ENCODE assay signal across 8 cellular contexts in the genomic region with DNA sequence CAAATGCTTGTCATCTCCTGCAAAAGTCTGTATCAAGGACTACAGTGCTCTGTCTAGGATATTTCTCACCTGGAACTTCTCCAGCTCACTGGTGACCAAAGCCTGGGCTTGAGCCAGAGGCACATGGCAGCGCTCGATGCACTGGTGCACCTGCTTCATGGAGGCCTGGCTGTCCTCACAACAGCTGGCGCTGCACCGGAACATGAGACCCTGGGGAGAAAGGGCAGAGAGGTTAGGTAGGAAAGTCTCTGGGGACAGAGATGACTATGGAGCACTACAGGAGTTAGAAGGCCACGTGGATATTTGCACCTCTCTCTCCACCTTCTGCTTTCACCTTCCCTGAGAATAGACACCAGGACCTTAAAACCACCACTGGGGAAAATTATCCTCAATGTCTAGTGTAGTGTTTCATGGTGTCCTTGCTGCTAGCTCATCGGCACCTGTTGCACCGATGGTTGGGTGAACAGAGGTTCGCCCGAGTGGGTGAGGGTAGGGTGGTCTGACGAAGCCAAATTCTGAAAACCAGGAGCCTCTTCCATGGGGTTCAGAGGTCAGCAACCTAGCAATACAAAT. TPM values are rescaled to one million over a fixed set of nuclear protein-coding genes. Genes with fewer than 3 reads are reported as not detected.
DNase-seq lines count a peak whose midpoint lies in the region; ATAC-seq and TF ChIP-seq lines count a peak whose summit lies in the region.

No MANE protein-coding gene starts in this region.

- no peaks in the 10 kb centered on the region for H3K27me3 Mint-ChIP-seq in T-cell
- H3K27me3 Mint-ChIP-seq in glutamatergic neuron (ENCODE audit: unreplicated experiment) = peaks cover 2% of the 10 kb centered on the region

- CTCF ChIA-PET in T-cell (lab: Charles Lee) = interaction anchor here in 1 of 2 donors (1.3 to 5.4 kb wide), 3 partner anchors 8 to 387 kb away, joined by 4 to 58 read pairs (median 18); a partner anchor contains a TSS

- peak overlapping the region; percentile 85 to 93 (median 88) for H3K4me3 Mint-ChIP-seq in T-cell
- H3K4me3 Mint-ChIP-seq in glutamatergic neuron (ENCODE audit: unreplicated experiment) = peak overlapping the region; percentile 91
- peak overlapping the region; percentile 84 for H3K4me3 Mint-ChIP-seq in stimulated activated effector memory CD8-positive, alpha-beta T cell treated with anti-CD3 and anti-CD28 coated beads, Interleukin-12 subunit alpha, Interleukin-12 subunit beta, amount 100 ng/mL, for 72 hours

- H3K9me3 Mint-ChIP-seq in T-cell (no peaks in the 10 kb centered on the region), glutamatergic neuron (ENCODE audit: unreplicated experiment) (peaks cover 4% of the 10 kb centered on the region)
- no peaks in the 10 kb centered on the region for H3K9me3 Mint-ChIP-seq in stimulated activated effector memory CD8-positive, alpha-beta T cell treated with anti-CD3 and anti-CD28 coated beads, Interleukin-12 subunit alpha, Interleukin-12 subunit beta, amount 100 ng/mL, for 72 hours

- DNase-seq in NCI-H2196 (lab: John Stamatoyannopoulos, UW; ENCODE audit: unreplicated experiment) (peak; percentile 3), NCI-H2196 treated with DMSO at 0.1 percent for 48 hours (lab: John Stamatoyannopoulos, UW; ENCODE audit: unreplicated experiment) (no peak), T-cell (peak in 1 of 34 experiments; percentile 3), glutamatergic neuron (no peak)
- DNase-seq in stimulated activated effector memory CD8-positive, alpha-beta T cell treated with anti-CD3 and anti-CD28 coated beads, Interleukin-12 subunit alpha, Interleukin-12 subunit beta, amount 100 ng/mL, for 72 hours (ENCODE audit: low spot score in 2 of 2) = no peak

- peak overlapping the region; percentile 91 to 93 for H3K27ac Mint-ChIP-seq in T-cell
- peak overlapping the region; percentile 62 for H3K27ac Mint-ChIP-seq in glutamatergic neuron (ENCODE audit: unreplicated experiment)
- peak overlapping the region; percentile 87 for H3K27ac Mint-ChIP-seq in stimulated activated effector memory CD8-positive, alpha-beta T cell treated with anti-CD3 and anti-CD28 coated beads, Interleukin-12 subunit alpha, Interleukin-12 subunit beta, amount 100 ng/mL, for 72 hours

- ATAC-seq in T-cell (replicated peaks in 1 of 4) (no peak), HG02852 (IDR thresholded peaks at IDR 0.05; ENCODE audit: unreplicated experiment) (no peak), HG03354 (IDR thresholded peaks at IDR 0.05; ENCODE audit: poor library complexity, severe bottlenecking, unreplicated experiment) (no peak), HG03520 (IDR thresholded peaks at IDR 0.05; ENCODE audit: unreplicated experiment) (no peak)
- no peak for ATAC-seq in stimulated activated effector memory CD8-positive, alpha-beta T cell treated with anti-CD3 and anti-CD28 coated beads, Interleukin-12 subunit alpha, Interleukin-12 subunit beta, amount 100 ng/mL, for 72 hours

- POLR2A ChIA-PET in T-cell (lab: Charles Lee) = interaction anchor here in 1 of 2 donors (0.9 to 1.2 kb wide), 2 partner anchors 7 to 387 kb away, joined by 3 read pairs; a partner anchor contains a TSS

- H3K4me1 Mint-ChIP-seq in T-cell (peaks cover 31 to 36% (median 31%) of the 10 kb centered on the region in 3 donors), glutamatergic neuron (ENCODE audit: low read depth, unreplicated experiment) (peaks cover 10% of the 10 kb centered on the region)
- H3K4me1 Mint-ChIP-seq in stimulated activated effector memory CD8-positive, alpha-beta T cell treated with anti-CD3 and anti-CD28 coated beads, Interleukin-12 subunit alpha, Interleukin-12 subunit beta, amount 100 ng/mL, for 72 hours = peaks cover 28% of the 10 kb centered on the region

- TF ChIP-seq CTCF in glutamatergic neuron (IDR thresholded peaks at IDR 0.05; ENCODE audit: partially characterized antibody, unreplicated experiment) = no peak

- H3K36me3 Mint-ChIP-seq in T-cell (peaks cover 19% of the 10 kb centered on the region), glutamatergic neuron (ENCODE audit: unreplicated experiment) (no peaks in the 10 kb centered on the region)
- peaks cover 52% of the 10 kb centered on the region for H3K36me3 Mint-ChIP-seq in stimulated activated effector memory CD8-positive, alpha-beta T cell treated with anti-CD3 and anti-CD28 coated beads, Interleukin-12 subunit alpha, Interleukin-12 subunit beta, amount 100 ng/mL, for 72 hours

RNA-seq across cellular contexts. Expression of a gene that starts 1.0 kb away (rescaled TPM):
- total RNA-seq in T-cell (10 to 100 TPM; 24.4 to 34.7 (median 29.7) TPM), glutamatergic neuron (ENCODE audit: unreplicated experiment) (17.3 TPM)

RNA-seq across cellular contexts. Expression of a gene that starts 7.3 kb away (rescaled TPM):
- total RNA-seq in T-cell (10 to 100 TPM; 65.4 to 97.6 (median 88.0) TPM), glutamatergic neuron (ENCODE audit: unreplicated experiment) (114 TPM)

RNA-seq across cellular contexts. Expression of a gene that starts 42.9 kb away (rescaled TPM):
- total RNA-seq in T-cell (10 to 100 TPM in 4 of 5 donors, 1 to 10 TPM in 1; 9.2 to 31.4 (median 25.7) TPM), glutamatergic neuron (ENCODE audit: unreplicated experiment) (45.7 TPM)

RNA-seq across cellular contexts. Expression of a gene that starts 52.4 kb away (rescaled TPM):
- 100 to 1,000 TPM in 4 of 5 donors, 10 to 100 TPM in 1; 94.4 to 154 (median 148) TPM for total RNA-seq in T-cell
- total RNA-seq in glutamatergic neuron (ENCODE audit: unreplicated experiment) = 403 TPM
